Comparison of ENCODE assay signal across 20 cellular contexts in the genomic region with DNA sequence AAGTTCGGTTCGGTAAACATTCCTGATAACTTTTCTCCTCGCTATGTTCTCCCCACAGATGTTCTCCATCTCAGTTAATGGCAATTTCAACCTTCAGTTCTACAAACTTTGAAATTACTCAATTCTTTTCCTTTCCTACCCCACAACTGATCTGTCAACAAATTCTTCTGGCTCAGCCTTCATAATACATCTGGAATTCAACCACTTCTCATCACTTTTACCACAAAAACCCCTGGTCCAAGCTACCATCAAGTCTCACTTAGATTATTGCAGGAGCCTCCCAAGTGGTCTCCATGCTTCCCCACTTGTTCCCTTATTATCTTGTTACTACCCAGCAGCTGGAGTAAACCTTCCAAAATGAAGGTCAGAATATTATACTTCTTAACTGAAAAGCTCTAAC.
A peak's percentile ranks its signal among the peaks of the same experiment; 100 is the strongest.
DNase-seq lines count a peak whose midpoint lies in the region; ATAC-seq and TF ChIP-seq lines count a peak whose summit lies in the region.
"Had no signal": no experiment of that assay in that cellular context is flagged by ENCODE, and none has a peak within 500 bp of the region (broad histone marks: within the 10 kb centered on the region; RNA-seq: fewer than 3 reads in every experiment).

No MANE protein-coding gene starts in this region.

- peaks cover 52% of the 10 kb centered on the region for H3K36me3 Mint-ChIP-seq in nephron progenitor cell (ENCODE audit: low read depth)
- no peaks in the 10 kb centered on the region for H3K36me3 Mint-ChIP-seq in activated naive CD4-positive, alpha-beta T cell treated with anti-CD3 and anti-CD28 coated beads, Interleukin-2, amount 50 U/mL, for 72 hours

- H3K4me3 ChIP-seq in cardiac muscle cell (no peak overlapping the region), heart left ventricle (no peak overlapping the region), fibroblast of the aortic adventitia (ENCODE audit: low read depth, low read length) (no peak overlapping the region), vagina (no peak overlapping the region)
- H3K4me3 ChIP-seq: A549, GM23338 had no signal

- 76 to 82% (median 81%) methylated on average over 3 of the region's 3 CpGs for WGBS in heart left ventricle, 4 donors

- no peaks in the 10 kb centered on the region for H3K27me3 Mint-ChIP-seq in nephron progenitor cell (ENCODE audit: low read depth, poor library complexity)
- H3K27me3 Mint-ChIP-seq: CD4-positive, alpha-beta T cell had no signal

- no peaks in the 10 kb centered on the region for H3K27me3 ChIP-seq in cardiac muscle cell
- no peaks in the 10 kb centered on the region for H3K27me3 ChIP-seq in heart left ventricle
- H3K27me3 ChIP-seq in vagina: no peaks in the 10 kb centered on the region

- peaks cover 63% of the 10 kb centered on the region for H3K36me3 ChIP-seq in cardiac muscle cell
- H3K36me3 ChIP-seq in heart left ventricle: no peaks in the 10 kb centered on the region
- no peaks in the 10 kb centered on the region for H3K36me3 ChIP-seq in vagina

- H3K9me3 ChIP-seq in cardiac muscle cell (ENCODE audit: low read depth) (no peaks in the 10 kb centered on the region), heart left ventricle (no peaks in the 10 kb centered on the region), vagina (no peaks in the 10 kb centered on the region)
- H3K9me3 ChIP-seq: A549, Caco-2 had no signal

- peak overlapping the region; percentile 0 for H3K27ac Mint-ChIP-seq in nephron progenitor cell
- no peak overlapping the region for H3K27ac Mint-ChIP-seq in activated naive CD4-positive, alpha-beta T cell treated with anti-CD3 and anti-CD28 coated beads, Interleukin-2, amount 50 U/mL, for 72 hours
- H3K27ac Mint-ChIP-seq: CD4-positive, alpha-beta T cell; GM23338 had no signal

- DNase-seq in cardiac muscle cell (ENCODE audit: low read depth in 1 of 2, low spot score in 1 of 2) (peak in 1 of 2 donors; percentile 70), heart left ventricle (no peak), fibroblast of the aortic adventitia (ENCODE audit: low read depth) (peak; percentile 5), nephron progenitor cell (no peak), vagina (ENCODE audit: extremely low spot score in 2 of 2) (no peak), D341Med (ENCODE audit: low spot score) (no peak)
- no peak for DNase-seq in activated effector memory CD4-positive, alpha-beta T cell treated with anti-CD3 and anti-CD28 coated beads, Interleukin-2, amount 50 U/mL, for 16 hours
- no peak for DNase-seq in activated naive CD4-positive, alpha-beta T cell treated with anti-CD3 and anti-CD28 coated beads, Interleukin-2, amount 50 U/mL, for 72 hours (ENCODE audit: low spot score in 2 of 2)
- DNase-seq: AML-193; Caco-2; CD4-positive, alpha-beta T cell; DMS153; DMS79; GDM1; HCEC 1CT had no signal

- no peaks in the 10 kb centered on the region for H3K4me1 Mint-ChIP-seq in nephron progenitor cell

- H3K27ac ChIP-seq in cardiac muscle cell (peak overlapping the region; percentile 63), heart left ventricle (no peak overlapping the region), vagina (peak overlapping the region; percentile 40)
- H3K27ac ChIP-seq: 22Rv1, A549, C4-2B, HL-60 had no signal

- intact Hi-C loops in heart left ventricle (cut with DNase I): no loop called here
- intact Hi-C loops in vagina (cut with DNase I): no loop called here

- no peaks in the 10 kb centered on the region for H3K9me3 Mint-ChIP-seq in nephron progenitor cell
- H3K9me3 Mint-ChIP-seq in activated naive CD4-positive, alpha-beta T cell treated with anti-CD3 and anti-CD28 coated beads, Interleukin-2, amount 50 U/mL, for 72 hours: no peaks in the 10 kb centered on the region
- H3K9me3 Mint-ChIP-seq: GM23338 had no signal

- TF ChIP-seq POLR2A in heart left ventricle (IDR thresholded peaks at IDR 0.05) (no peak), vagina (IDR thresholded peaks at IDR 0.05) (no peak)

- ATAC-seq in heart left ventricle: no peak
- no peak for ATAC-seq in activated naive CD4-positive, alpha-beta T cell treated with anti-CD3 and anti-CD28 coated beads, Interleukin-2, amount 50 U/mL, for 72 hours
- ATAC-seq: A549, GM23338 had no signal

- H3K4me1 ChIP-seq in cardiac muscle cell (ENCODE audit: low read depth) (peaks cover 69% of the 10 kb centered on the region), heart left ventricle (peaks cover 0 to 5% (median 0%) of the 10 kb centered on the region in 12 donors), vagina (no peaks in the 10 kb centered on the region)

- no peak overlapping the region for H3K4me3 Mint-ChIP-seq in nephron progenitor cell
- H3K4me3 Mint-ChIP-seq: CD4-positive, alpha-beta T cell; GM23338 had no signal

- TF ChIP-seq CTCF in cardiac muscle cell (IDR thresholded peaks at IDR 0.05; ENCODE audit: low read depth, low read length) (no peak), heart left ventricle (IDR thresholded peaks at IDR 0.05) (no peak), fibroblast of the aortic adventitia (IDR thresholded peaks at IDR 0.05; ENCODE audit: insufficient read depth, low read length) (no peak), nephron progenitor cell (IDR thresholded peaks at IDR 0.05) (no peak), vagina (IDR thresholded peaks at IDR 0.05) (no peak)

Comparison
In these comparisons a context has a peak if more than half of its experiments do, and no peak if none do; other contexts are left out.
1. H3K27ac ChIP-seq: peak in cardiac muscle cell (single experiment) and vagina (single experiment); none in heart left ventricle (0 of 12).